ENCODE assay signal across 8 cellular contexts in the genomic region with DNA sequence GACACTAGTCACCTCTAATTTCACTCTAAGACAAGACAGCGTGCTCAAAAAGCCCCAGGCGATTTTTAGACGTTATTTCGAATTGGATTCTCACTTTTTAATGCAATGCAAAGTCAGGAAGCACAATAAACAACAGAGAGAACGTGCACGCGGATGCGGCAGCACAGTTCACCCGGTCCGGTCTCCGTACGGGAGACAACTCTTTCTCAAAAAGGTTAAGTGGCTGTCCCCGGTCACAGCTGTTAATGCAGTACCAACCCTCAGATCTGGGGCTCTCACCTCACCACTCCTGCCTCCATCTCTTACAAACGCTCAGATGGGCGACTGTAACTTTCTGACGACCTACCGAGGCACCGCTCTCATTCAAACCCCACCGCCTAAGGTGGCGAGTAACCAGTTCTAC. TPM values are rescaled to one million over a fixed set of nuclear protein-coding genes. Genes with fewer than 3 reads are reported as not detected.
DNase-seq lines count a peak whose midpoint lies in the region; ATAC-seq and TF ChIP-seq lines count a peak whose summit lies in the region.

No MANE protein-coding gene starts in this region.

- DNase-seq in ELR (ENCODE audit: low read depth) = peak; percentile 31
- DNase-seq in activated CD4-positive, alpha-beta memory T cell treated with anti-CD3 and anti-CD28 coated beads for 36 hours = no peak
- no peak for DNase-seq in heart right ventricle

- ATAC-seq in heart right ventricle = peak in 5 of 8 donors; percentile 1 to 9 (median 3)
- no peak for ATAC-seq in HG02840 (IDR thresholded peaks at IDR 0.05; ENCODE audit: low FRiP score, unreplicated experiment)
- ATAC-seq in GM18861 (IDR thresholded peaks at IDR 0.05; ENCODE audit: unreplicated experiment) = no peak
- no peak for ATAC-seq in HG02973 (IDR thresholded peaks at IDR 0.05; ENCODE audit: unreplicated experiment)

- H3K36me3 Mint-ChIP-seq in activated CD4-positive, alpha-beta memory T cell treated with anti-CD3 and anti-CD28 coated beads for 36 hours = peaks cover 8% of the 10 kb centered on the region

- H3K27ac Mint-ChIP-seq in activated CD4-positive, alpha-beta memory T cell treated with anti-CD3 and anti-CD28 coated beads for 36 hours = peak overlapping the region; percentile 93

- H3K9me3 ChIP-seq in HEK293 (ENCODE audit: control insufficient read depth, insufficient read depth, low read depth, low read length) = no peaks in the 10 kb centered on the region
- H3K9me3 ChIP-seq in heart right ventricle = no peaks in the 10 kb centered on the region

- H3K4me3 ChIP-seq in HEK293 (ENCODE audit: low read depth, low read length) (peak overlapping the region; percentile 98), heart right ventricle (peak overlapping the region; percentile 63 to 99 (median 94)), skin epidermis (peak overlapping the region; percentile 86 to 99 (median 94))

- intact Hi-C loops in activated CD4-positive, alpha-beta memory T cell treated with anti-CD3 and anti-CD28 coated beads for 36 hours (cut with micrococcal nuclease) = loop anchor here (2.0 kb wide), 4 partner anchors 53 to 509 kb away; a partner anchor contains a TSS
- intact Hi-C loops in heart right ventricle (cut with DNase I) = loop anchor here in 2 of 10 donors (10.0 kb wide), 2 partner anchors 91 to 409 kb away; no protein-coding TSS in a partner anchor

- H3K4me1 Mint-ChIP-seq in activated CD4-positive, alpha-beta memory T cell treated with anti-CD3 and anti-CD28 coated beads for 36 hours (ENCODE audit: low read depth) = peaks cover 32% of the 10 kb centered on the region

- H3K36me3 ChIP-seq in HEK293 (ENCODE audit: control insufficient read depth in 2 of 2, insufficient read depth in 1 of 2, low read length in 2 of 2) = no peaks in the 10 kb centered on the region; a peak in 1 of 3 replicates
- H3K36me3 ChIP-seq in heart right ventricle = no peaks in the 10 kb centered on the region

- TF ChIP-seq CTCF in HEK293 (tag by site-specific recombination; IDR thresholded peaks at IDR 0.05) (no peak), heart right ventricle (IDR thresholded peaks at IDR 0.05) (no peak)

- POLR2A ChIA-PET in HEK293 (lab: Yijun Ruan, JAX) = interaction anchor here (0.5 to 2.9 kb wide), 14 partner anchors 9 to 410 kb away, joined by 3 to 22 read pairs (median 5); a partner anchor contains a TSS
- POLR2A ChIA-PET in activated CD4-positive, alpha-beta memory T cell treated with anti-CD3 and anti-CD28 coated beads for 36 hours (lab: Charles Lee) = interaction anchor here (0.7 to 1.5 kb wide), 7 partner anchors 12 to 560 kb away, joined by 3 to 7 read pairs (median 4); no protein-coding TSS in a partner anchor

- H3K4me3 Mint-ChIP-seq in activated CD4-positive, alpha-beta memory T cell treated with anti-CD3 and anti-CD28 coated beads for 36 hours = peak overlapping the region; percentile 92

- H3K4me1 ChIP-seq in HEK293 (ENCODE audit: control insufficient read depth, insufficient read depth, low read length) = peaks cover 3% of the 10 kb centered on the region; the same call in 1 of the 2 replicates
- H3K4me1 ChIP-seq in heart right ventricle = peaks cover 0 to 57% (median 44%) of the 10 kb centered on the region in 9 donors

- peaks cover 3% of the 10 kb centered on the region for H3K27me3 Mint-ChIP-seq in activated CD4-positive, alpha-beta memory T cell treated with anti-CD3 and anti-CD28 coated beads for 36 hours

- H3K9me3 Mint-ChIP-seq in activated CD4-positive, alpha-beta memory T cell treated with anti-CD3 and anti-CD28 coated beads for 36 hours = no peaks in the 10 kb centered on the region

- H3K27ac ChIP-seq in HEK293 (ENCODE audit: extremely low read depth, low read depth, low read length) (peak overlapping the region; percentile 89), heart right ventricle (peak overlapping the region; percentile 90 to 99 (median 98)), skin epidermis (peak overlapping the region; percentile 74 to 99 (median 96))

- WGBS in heart right ventricle, 2 donors = 0% methylated on average over 20 of the region's 20 CpGs

- H3K27me3 ChIP-seq in heart right ventricle = no peaks in the 10 kb centered on the region

- CTCF ChIA-PET in HEK293 (lab: Yijun Ruan, JAX) = interaction anchor here (1.3 kb wide), 1 partner anchor 83 kb away, joined by 3 read pairs; no protein-coding TSS in a partner anchor
- CTCF ChIA-PET in activated CD4-positive, alpha-beta memory T cell treated with anti-CD3 and anti-CD28 coated beads for 36 hours (lab: Charles Lee) = interaction anchor here (0.8 to 1.6 kb wide), 3 partner anchors 16 to 409 kb away, joined by 3 to 6 read pairs (median 4); no protein-coding TSS in a partner anchor

TF ChIP-seq in HEK293, 187 proteins besides CTCF, POLR2A, EP300 and RAD21:
- TF ChIP-seq GLIS1 (tag by site-specific recombination; IDR thresholded peaks at IDR 0.05) = no peak
- TF ChIP-seq HOXC10 (CRISPR knock-in tag; IDR thresholded peaks at IDR 0.05) = 0 out of 2 replicates have a peak, but pooled peaks have one; percentile 20
- TF ChIP-seq ZNF843 (tag by site-specific recombination; IDR thresholded peaks at IDR 0.05) = peak; percentile 18; the same call in 1 of the 2 replicates
- TF ChIP-seq, protein P1, sequence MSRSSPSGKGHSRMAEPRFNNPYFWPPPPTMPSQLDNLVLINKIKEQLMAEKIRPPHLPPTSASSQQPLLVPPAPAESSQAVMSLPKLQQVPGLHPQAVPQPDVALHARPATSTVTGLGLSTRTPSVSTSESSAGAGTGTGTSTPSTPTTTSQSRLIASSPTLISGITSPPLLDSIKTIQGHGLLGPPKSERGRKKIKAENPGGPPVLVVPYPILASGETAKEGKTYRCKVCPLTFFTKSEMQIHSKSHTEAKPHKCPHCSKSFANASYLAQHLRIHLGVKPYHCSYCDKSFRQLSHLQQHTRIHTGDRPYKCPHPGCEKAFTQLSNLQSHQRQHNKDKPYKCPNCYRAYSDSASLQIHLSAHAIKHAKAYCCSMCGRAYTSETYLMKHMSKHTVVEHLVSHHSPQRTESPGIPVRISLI (tag by site-specific recombination; IDR thresholded peaks at IDR 0.05) = no peak
- TF ChIP-seq TRIM28 (IDR thresholded peaks at IDR 0.05; ENCODE audit: borderline replicate concordance, low read length) = 0 out of 2 replicates have a peak, but pooled peaks have one; percentile 14
- 0 out of 2 replicates have a peak, but pooled peaks have one; percentile 50 for TF ChIP-seq ZEB2 (tag by site-specific recombination; IDR thresholded peaks at IDR 0.05)
TF ChIP-seq in HEK293: peak in this region for 4.

RNA-seq across cellular contexts. Expression of a gene that starts 1.2 kb away (rescaled TPM):
- 100 to 1,000 TPM; 209 to 225 TPM for total RNA-seq in activated CD4-positive, alpha-beta memory T cell treated with anti-CD3 and anti-CD28 coated beads for 36 hours
- total RNA-seq in heart right ventricle = 100 to 1,000 TPM; 106 to 148 (median 135) TPM
- polyA plus RNA-seq in heart right ventricle = 10 to 100 TPM; 54.4 to 56.3 TPM

RNA-seq across cellular contexts. Expression of a gene that starts 53.4 kb away (rescaled TPM):
- under 1 TPM; 0.07 to 0.12 TPM for total RNA-seq in activated CD4-positive, alpha-beta memory T cell treated with anti-CD3 and anti-CD28 coated beads for 36 hours
- under 1 TPM in 3 of 10 donors, not detected in 7; 0.15 to 0.21 (median 0.20) TPM for total RNA-seq in heart right ventricle
- 1 to 10 TPM in 1 of 2 donors, not detected in 1; 6.4 TPM for polyA plus RNA-seq in heart right ventricle

Comparison
In these comparisons a context has a peak if more than half of its experiments do, and no peak if none do; other contexts are left out.
1. ATAC-seq: peak in heart right ventricle (5 of 8); none in HG02840 (single experiment), GM18861 (single experiment) and HG02973 (single experiment).
2. Peak in every context shown above with its lines, with median percentiles within 50 percentile points of each other: H3K27ac ChIP-seq and H3K4me3 ChIP-seq.